Comparison of ENCODE assay signal across 8 cellular contexts in the genomic region with DNA sequence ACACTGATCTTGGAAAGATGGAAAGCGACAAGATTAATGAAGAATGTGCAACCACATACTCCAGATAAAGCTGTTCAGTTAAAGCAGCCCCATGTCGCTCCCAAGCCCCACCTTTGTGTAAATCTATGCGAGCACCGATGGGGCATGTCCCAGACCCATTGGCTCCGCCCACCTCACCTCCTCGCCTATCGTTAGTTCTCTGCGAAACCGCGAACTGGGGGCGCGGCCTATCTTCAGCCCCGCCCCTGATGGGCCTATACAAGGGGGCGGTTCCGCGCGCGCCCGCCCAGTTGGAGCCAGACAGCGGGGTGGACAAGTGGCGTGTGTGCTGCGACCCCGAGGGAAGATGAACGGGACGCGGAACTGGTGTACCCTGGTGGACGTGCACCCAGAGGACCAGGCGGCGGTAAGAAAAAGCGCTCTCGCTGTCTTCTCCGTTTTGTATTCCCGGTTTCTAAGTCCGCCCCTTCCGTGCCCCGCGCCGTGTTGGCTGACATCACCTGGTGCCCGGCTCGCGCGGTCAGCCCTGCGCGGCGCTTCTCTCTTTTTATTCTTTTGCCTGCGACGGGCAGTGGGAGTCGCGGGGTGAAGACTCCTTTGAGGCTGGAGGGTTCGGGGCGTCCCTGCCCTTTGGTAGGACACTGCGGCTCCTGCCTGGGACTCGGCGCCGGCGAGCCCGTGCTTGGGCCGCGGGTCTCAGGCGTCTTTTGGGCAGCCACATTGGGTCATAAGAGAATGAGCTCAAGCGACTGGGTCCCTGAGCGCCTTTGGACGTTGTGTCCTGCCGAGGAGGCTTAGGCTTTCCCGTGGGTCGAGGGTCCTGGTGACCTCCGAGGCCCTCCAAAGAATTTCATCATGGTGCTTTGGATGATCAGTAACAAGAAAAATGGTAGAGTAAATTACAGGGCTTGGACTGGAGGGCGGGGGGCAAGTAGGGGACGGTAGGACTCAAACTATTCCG.
DNase-seq lines count a peak whose midpoint lies in the region; ATAC-seq lines count a peak whose summit lies in the region.

Gene TUFT1, plus strand, starts transcription at position 289 of the 961 bp plus-strand sequence. Its CDS starts 58 bp downstream, at position 347.

- DNase-seq in AG08396 (ENCODE audit: low spot score) (peak; percentile 82), NCI-H345 treated with DMSO at 0.1 percent for 48 hours (lab: John Stamatoyannopoulos, UW; ENCODE audit: unreplicated experiment) (peak; percentile 99), left kidney (ENCODE audit: low read depth, low spot score) (peak; percentile 97)
- peak; percentile 94 to 95 for DNase-seq in activated CD4-positive, alpha-beta T cell treated with anti-CD3 and anti-CD28 coated beads for 4 hours
- DNase-seq in stimulated activated CD4-positive, alpha-beta T cell treated with anti-CD3 and anti-CD28 coated beads, Interleukin-2, amount 100 ng/mL, for 24 hours: peak; percentile 94 to 96

- ATAC-seq in GM19023 (IDR thresholded peaks at IDR 0.05; ENCODE audit: unreplicated experiment) (peak; percentile 97), HG03196 (IDR thresholded peaks at IDR 0.05; ENCODE audit: unreplicated experiment) (peak; percentile 76)

- H3K27ac ChIP-seq in cingulate gyrus (ENCODE audit: low read depth, low read length): peak within 1 kb of the TSS; percentile 60

Comparison
In these comparisons a context has a peak if more than half of its experiments do, and no peak if none do; other contexts are left out.
1. Peak in every context shown above with its lines: DNase-seq, ATAC-seq and H3K27ac ChIP-seq.